8 cellular contexts compared by ENCODE assay signal in genomic region chrX:47146121-47146935, GRCh38. TPM values are rescaled to one million over a fixed set of nuclear protein-coding genes. Genes with fewer than 3 reads are reported as not detected.
DNase-seq lines count a peak whose midpoint lies in the region; ATAC-seq and TF ChIP-seq lines count a peak whose summit lies in the region.

No MANE protein-coding gene starts in this region.

- ATAC-seq in natural killer cell (no peak), HG02678 (IDR thresholded peaks at IDR 0.05; ENCODE audit: unreplicated experiment) (no peak), GM21526 (IDR thresholded peaks at IDR 0.05; ENCODE audit: low FRiP score, unreplicated experiment) (no peak), GM18868 (IDR thresholded peaks at IDR 0.05; ENCODE audit: unreplicated experiment) (no peak), GM18517 (IDR thresholded peaks at IDR 0.05; ENCODE audit: unreplicated experiment) (no peak)

- H3K27me3 Mint-ChIP-seq in dendritic cell treated with granulocyte-macrophage colony-stimulating factor and Interleukin-4, amounts not matched to agents 40 ng/mL and 50 ng/mL, for 4 days = no peaks in the 10 kb centered on the region
- H3K27me3 Mint-ChIP-seq in natural killer cell (ENCODE audit: low read depth in 2 of 2) = no peaks in the 10 kb centered on the region

- TF ChIP-seq CTCF in natural killer cell (IDR thresholded peaks at IDR 0.05) = no peak

- peak overlapping the region; percentile 99 for H3K27ac Mint-ChIP-seq in dendritic cell treated with granulocyte-macrophage colony-stimulating factor and Interleukin-4, amounts not matched to agents 40 ng/mL and 50 ng/mL, for 4 days
- peak overlapping the region; percentile 93 to 100 for H3K27ac Mint-ChIP-seq in natural killer cell

- H3K36me3 Mint-ChIP-seq in dendritic cell treated with granulocyte-macrophage colony-stimulating factor and Interleukin-4, amounts not matched to agents 40 ng/mL and 50 ng/mL, for 4 days (ENCODE audit: low read depth) = peaks cover 68% of the 10 kb centered on the region
- no peaks in the 10 kb centered on the region for H3K36me3 Mint-ChIP-seq in natural killer cell

- H3K9me3 Mint-ChIP-seq in dendritic cell treated with granulocyte-macrophage colony-stimulating factor and Interleukin-4, amounts not matched to agents 40 ng/mL and 50 ng/mL, for 4 days = no peaks in the 10 kb centered on the region
- no peaks in the 10 kb centered on the region for H3K9me3 Mint-ChIP-seq in natural killer cell

- DNase-seq in D341Med (ENCODE audit: low spot score) (peak; percentile 65), NCI-H146 (lab: John Stamatoyannopoulos, UW) (peak; percentile 30), natural killer cell (no peak)

- peak overlapping the region; percentile 97 for H3K4me3 Mint-ChIP-seq in dendritic cell treated with granulocyte-macrophage colony-stimulating factor and Interleukin-4, amounts not matched to agents 40 ng/mL and 50 ng/mL, for 4 days
- peak overlapping the region; percentile 94 for H3K4me3 Mint-ChIP-seq in natural killer cell

- intact Hi-C loops in dendritic cell treated with granulocyte-macrophage colony-stimulating factor and Interleukin-4, amounts not matched to agents 40 ng/mL and 50 ng/mL, for 4 days (cut with micrococcal nuclease) = no loop called here
- intact Hi-C loops in natural killer cell (cut with micrococcal nuclease) = no loop called here

- H3K4me1 Mint-ChIP-seq in dendritic cell treated with granulocyte-macrophage colony-stimulating factor and Interleukin-4, amounts not matched to agents 40 ng/mL and 50 ng/mL, for 4 days (ENCODE audit: low read depth) = peaks cover 28% of the 10 kb centered on the region
- peaks cover 14 to 38% of the 10 kb centered on the region in 2 donors for H3K4me1 Mint-ChIP-seq in natural killer cell

RNA-seq across cellular contexts. Expression of gene RBM10, which starts 1.3 kb away (rescaled TPM):
- 10 to 100 TPM; 37.5 to 43.7 (median 39.4) TPM for total RNA-seq in natural killer cell

RNA-seq across cellular contexts. Expression of gene NDUFB11, which starts 1.8 kb away (rescaled TPM):
- 10 to 100 TPM; 38.2 to 43.3 (median 42.3) TPM for total RNA-seq in natural killer cell

RNA-seq across cellular contexts. Expression of gene UBA1, which starts 47.3 kb away (rescaled TPM):
- total RNA-seq in natural killer cell = 100 to 1,000 TPM; 118 to 168 (median 120) TPM
